In the genomic region with DNA sequence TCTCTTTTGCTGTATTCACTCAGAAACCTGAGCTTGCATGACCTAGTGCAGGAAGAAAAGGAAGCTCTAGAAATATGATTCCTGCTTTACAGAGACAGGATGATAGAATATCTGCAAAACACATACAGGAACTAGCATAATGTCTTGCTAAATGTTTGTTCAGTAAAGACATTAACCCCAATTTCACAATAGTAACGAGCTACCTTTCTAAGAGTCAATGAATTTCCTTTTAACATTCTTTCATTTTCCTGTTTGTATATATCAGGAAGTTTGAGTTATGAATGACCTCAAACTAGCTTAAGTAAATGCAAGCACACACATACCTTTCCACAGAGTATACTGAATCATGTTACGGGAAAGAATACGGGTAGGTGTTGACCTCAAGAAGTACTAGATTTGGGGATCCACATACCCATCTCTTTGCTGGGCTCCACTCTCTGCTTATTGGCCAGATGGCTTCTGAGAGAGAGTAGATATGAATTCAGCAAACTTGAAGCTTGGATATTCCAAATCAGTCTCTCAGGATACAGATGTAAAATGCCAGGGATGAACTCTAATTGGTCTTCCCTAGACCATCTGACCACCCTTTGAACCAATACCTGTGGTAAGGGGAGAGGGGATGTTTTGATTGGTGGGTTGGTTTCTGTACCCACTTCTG, we compare ENCODE assay signal across 1 cellular context.
TF ChIP-seq lines count a peak whose summit lies in the region.

No MANE protein-coding gene starts in this region.

TF ChIP-seq in HepG2, 621 proteins besides CTCF, POLR2A, EP300 and RAD21 (continued from another document and continues in another):
- TF ChIP-seq, protein P1, sequence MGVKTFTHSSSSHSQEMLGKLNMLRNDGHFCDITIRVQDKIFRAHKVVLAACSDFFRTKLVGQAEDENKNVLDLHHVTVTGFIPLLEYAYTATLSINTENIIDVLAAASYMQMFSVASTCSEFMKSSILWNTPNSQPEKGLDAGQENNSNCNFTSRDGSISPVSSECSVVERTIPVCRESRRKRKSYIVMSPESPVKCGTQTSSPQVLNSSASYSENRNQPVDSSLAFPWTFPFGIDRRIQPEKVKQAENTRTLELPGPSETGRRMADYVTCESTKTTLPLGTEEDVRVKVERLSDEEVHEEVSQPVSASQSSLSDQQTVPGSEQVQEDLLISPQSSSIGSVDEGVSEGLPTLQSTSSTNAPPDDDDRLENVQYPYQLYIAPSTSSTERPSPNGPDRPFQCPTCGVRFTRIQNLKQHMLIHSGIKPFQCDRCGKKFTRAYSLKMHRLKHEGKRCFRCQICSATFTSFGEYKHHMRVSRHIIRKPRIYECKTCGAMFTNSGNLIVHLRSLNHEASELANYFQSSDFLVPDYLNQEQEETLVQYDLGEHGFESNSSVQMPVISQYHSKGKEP (CRISPR knock-in tag; IDR thresholded peaks at IDR 0.05) = no peak
- TF ChIP-seq, protein P2, sequence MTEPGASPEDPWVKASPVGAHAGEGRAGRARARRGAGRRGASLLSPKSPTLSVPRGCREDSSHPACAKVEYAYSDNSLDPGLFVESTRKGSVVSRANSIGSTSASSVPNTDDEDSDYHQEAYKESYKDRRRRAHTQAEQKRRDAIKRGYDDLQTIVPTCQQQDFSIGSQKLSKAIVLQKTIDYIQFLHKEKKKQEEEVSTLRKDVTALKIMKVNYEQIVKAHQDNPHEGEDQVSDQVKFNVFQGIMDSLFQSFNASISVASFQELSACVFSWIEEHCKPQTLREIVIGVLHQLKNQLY (CRISPR knock-in tag; IDR thresholded peaks at IDR 0.05) = peak; percentile 55; the same call in 1 of the 2 replicates
- peak; percentile 70 for TF ChIP-seq ZMYM4 (CRISPR knock-in tag; IDR thresholded peaks at IDR 0.05)
- TF ChIP-seq ZNF776 (CRISPR knock-in tag; IDR thresholded peaks at IDR 0.05) = no peak
- TF ChIP-seq, protein P3, sequence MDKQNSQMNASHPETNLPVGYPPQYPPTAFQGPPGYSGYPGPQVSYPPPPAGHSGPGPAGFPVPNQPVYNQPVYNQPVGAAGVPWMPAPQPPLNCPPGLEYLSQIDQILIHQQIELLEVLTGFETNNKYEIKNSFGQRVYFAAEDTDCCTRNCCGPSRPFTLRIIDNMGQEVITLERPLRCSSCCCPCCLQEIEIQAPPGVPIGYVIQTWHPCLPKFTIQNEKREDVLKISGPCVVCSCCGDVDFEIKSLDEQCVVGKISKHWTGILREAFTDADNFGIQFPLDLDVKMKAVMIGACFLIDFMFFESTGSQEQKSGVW (CRISPR knock-in tag; IDR thresholded peaks at IDR 0.05; ENCODE audit: borderline replicate concordance) = no peak
- no peak for TF ChIP-seq ZNF335 (CRISPR knock-in tag; IDR thresholded peaks at IDR 0.05)
- TF ChIP-seq, protein P4, sequence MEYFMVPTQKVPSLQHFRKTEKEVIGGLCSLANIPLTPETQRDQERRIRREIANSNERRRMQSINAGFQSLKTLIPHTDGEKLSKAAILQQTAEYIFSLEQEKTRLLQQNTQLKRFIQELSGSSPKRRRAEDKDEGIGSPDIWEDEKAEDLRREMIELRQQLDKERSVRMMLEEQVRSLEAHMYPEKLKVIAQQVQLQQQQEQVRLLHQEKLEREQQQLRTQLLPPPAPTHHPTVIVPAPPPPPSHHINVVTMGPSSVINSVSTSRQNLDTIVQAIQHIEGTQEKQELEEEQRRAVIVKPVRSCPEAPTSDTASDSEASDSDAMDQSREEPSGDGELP (IDR thresholded peaks at IDR 0.05; ENCODE audit: borderline replicate concordance, low read depth) = no peak; the same call in none of the 2 replicates
- no peak for TF ChIP-seq ESRRA (CRISPR knock-in tag; IDR thresholded peaks at IDR 0.05; ENCODE audit: low read depth)
- peak; percentile 42; the same call in 1 of the 2 replicates for TF ChIP-seq GFI1 (CRISPR knock-in tag; IDR thresholded peaks at IDR 0.05; ENCODE audit: borderline replicate concordance)
- no peak for TF ChIP-seq ZNF138 (CRISPR knock-in tag; IDR thresholded peaks at IDR 0.05; ENCODE audit: low read depth)
- TF ChIP-seq ZNF777 (CRISPR knock-in tag; IDR thresholded peaks at IDR 0.05) = no peak
- peak; percentile 79 for TF ChIP-seq ZNF264 (CRISPR knock-in tag; IDR thresholded peaks at IDR 0.05)
- TF ChIP-seq, protein P5, sequence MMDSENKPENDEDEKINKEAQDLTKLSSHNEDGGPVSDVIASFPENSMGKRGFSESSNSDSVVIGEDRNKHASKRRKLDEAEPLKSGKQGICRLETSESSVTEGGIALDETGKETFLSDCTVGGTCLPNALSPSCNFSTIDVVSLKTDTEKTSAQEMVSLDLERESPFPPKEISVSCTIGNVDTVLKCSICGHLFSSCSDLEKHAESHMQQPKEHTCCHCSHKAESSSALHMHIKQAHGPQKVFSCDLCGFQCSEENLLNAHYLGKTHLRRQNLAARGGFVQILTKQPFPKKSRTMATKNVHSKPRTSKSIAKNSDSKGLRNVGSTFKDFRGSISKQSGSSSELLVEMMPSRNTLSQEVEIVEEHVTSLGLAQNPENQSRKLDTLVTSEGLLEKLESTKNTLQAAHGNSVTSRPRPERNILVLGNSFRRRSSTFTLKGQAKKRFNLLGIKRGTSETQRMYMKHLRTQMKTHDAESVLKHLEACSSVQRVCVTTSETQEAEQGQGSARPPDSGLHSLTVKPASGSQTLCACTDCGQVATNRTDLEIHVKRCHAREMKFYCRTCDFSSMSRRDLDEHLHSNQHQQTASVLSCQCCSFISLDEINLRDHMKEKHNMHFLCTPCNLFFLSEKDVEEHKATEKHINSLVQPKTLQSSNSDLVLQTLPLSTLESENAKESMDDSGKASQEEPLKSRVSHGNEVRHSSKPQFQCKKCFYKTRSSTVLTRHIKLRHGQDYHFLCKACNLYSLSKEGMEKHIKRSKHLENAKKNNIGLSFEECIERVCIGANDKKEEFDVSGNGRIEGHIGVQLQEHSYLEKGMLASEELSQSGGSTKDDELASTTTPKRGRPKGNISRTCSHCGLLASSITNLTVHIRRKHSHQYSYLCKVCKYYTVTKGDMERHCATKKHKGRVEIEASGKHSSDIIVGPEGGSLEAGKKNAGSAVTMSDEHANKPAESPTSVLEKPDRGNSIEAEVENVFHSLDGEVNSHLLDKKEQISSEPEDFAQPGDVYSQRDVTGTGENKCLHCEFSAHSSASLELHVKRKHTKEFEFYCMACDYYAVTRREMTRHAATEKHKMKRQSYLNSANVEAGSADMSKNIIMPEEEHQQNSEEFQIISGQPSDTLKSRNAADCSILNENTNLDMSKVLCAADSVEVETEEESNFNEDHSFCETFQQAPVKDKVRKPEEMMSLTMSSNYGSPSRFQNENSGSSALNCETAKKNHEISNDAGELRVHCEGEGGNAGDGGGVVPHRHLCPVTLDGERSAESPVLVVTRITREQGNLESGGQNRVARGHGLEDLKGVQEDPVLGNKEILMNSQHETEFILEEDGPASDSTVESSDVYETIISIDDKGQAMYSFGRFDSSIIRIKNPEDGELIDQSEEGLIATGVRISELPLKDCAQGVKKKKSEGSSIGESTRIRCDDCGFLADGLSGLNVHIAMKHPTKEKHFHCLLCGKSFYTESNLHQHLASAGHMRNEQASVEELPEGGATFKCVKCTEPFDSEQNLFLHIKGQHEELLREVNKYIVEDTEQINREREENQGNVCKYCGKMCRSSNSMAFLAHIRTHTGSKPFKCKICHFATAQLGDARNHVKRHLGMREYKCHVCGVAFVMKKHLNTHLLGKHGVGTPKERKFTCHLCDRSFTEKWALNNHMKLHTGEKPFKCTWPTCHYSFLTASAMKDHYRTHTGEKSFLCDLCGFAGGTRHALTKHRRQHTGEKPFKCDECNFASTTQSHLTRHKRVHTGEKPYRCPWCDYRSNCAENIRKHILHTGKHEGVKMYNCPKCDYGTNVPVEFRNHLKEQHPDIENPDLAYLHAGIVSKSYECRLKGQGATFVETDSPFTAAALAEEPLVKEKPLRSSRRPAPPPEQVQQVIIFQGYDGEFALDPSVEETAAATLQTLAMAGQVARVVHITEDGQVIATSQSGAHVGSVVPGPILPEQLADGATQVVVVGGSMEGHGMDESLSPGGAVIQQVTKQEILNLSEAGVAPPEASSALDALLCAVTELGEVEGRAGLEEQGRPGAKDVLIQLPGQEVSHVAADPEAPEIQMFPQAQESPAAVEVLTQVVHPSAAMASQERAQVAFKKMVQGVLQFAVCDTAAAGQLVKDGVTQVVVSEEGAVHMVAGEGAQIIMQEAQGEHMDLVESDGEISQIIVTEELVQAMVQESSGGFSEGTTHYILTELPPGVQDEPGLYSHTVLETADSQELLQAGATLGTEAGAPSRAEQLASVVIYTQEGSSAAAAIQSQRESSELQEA (CRISPR knock-in tag; IDR thresholded peaks at IDR 0.05; ENCODE audit: not compliant biosample characterization) = no peak
- no peak for TF ChIP-seq SAFB2 (CRISPR knock-in tag; IDR thresholded peaks at IDR 0.05; ENCODE audit: borderline replicate concordance, low read depth)
- TF ChIP-seq FOXK1 (CRISPR knock-in tag; IDR thresholded peaks at IDR 0.05; ENCODE audit: borderline replicate concordance, low read depth) = no peak
- TF ChIP-seq ZNF235 (CRISPR knock-in tag; IDR thresholded peaks at IDR 0.05; ENCODE audit: borderline replicate concordance) = no peak
- TF ChIP-seq, protein P6, sequence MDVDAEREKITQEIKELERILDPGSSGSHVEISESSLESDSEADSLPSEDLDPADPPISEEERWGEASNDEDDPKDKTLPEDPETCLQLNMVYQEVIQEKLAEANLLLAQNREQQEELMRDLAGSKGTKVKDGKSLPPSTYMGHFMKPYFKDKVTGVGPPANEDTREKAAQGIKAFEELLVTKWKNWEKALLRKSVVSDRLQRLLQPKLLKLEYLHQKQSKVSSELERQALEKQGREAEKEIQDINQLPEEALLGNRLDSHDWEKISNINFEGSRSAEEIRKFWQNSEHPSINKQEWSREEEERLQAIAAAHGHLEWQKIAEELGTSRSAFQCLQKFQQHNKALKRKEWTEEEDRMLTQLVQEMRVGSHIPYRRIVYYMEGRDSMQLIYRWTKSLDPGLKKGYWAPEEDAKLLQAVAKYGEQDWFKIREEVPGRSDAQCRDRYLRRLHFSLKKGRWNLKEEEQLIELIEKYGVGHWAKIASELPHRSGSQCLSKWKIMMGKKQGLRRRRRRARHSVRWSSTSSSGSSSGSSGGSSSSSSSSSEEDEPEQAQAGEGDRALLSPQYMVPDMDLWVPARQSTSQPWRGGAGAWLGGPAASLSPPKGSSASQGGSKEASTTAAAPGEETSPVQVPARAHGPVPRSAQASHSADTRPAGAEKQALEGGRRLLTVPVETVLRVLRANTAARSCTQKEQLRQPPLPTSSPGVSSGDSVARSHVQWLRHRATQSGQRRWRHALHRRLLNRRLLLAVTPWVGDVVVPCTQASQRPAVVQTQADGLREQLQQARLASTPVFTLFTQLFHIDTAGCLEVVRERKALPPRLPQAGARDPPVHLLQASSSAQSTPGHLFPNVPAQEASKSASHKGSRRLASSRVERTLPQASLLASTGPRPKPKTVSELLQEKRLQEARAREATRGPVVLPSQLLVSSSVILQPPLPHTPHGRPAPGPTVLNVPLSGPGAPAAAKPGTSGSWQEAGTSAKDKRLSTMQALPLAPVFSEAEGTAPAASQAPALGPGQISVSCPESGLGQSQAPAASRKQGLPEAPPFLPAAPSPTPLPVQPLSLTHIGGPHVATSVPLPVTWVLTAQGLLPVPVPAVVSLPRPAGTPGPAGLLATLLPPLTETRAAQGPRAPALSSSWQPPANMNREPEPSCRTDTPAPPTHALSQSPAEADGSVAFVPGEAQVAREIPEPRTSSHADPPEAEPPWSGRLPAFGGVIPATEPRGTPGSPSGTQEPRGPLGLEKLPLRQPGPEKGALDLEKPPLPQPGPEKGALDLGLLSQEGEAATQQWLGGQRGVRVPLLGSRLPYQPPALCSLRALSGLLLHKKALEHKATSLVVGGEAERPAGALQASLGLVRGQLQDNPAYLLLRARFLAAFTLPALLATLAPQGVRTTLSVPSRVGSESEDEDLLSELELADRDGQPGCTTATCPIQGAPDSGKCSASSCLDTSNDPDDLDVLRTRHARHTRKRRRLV (CRISPR knock-in tag; IDR thresholded peaks at IDR 0.05) = no peak
- TF ChIP-seq CBX5 (CRISPR knock-in tag; IDR thresholded peaks at IDR 0.05; ENCODE audit: borderline replicate concordance) = no peak
- TF ChIP-seq, protein P7, sequence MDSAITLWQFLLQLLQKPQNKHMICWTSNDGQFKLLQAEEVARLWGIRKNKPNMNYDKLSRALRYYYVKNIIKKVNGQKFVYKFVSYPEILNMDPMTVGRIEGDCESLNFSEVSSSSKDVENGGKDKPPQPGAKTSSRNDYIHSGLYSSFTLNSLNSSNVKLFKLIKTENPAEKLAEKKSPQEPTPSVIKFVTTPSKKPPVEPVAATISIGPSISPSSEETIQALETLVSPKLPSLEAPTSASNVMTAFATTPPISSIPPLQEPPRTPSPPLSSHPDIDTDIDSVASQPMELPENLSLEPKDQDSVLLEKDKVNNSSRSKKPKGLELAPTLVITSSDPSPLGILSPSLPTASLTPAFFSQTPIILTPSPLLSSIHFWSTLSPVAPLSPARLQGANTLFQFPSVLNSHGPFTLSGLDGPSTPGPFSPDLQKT (CRISPR knock-in tag; IDR thresholded peaks at IDR 0.05; ENCODE audit: borderline replicate concordance) = no peak
- TF ChIP-seq ZNF205 (CRISPR knock-in tag; IDR thresholded peaks at IDR 0.05) = peak; percentile 68; the same call in 1 of the 2 replicates
- 0 out of 2 replicates have a peak, but pooled peaks have one; percentile 27 for TF ChIP-seq FOXA1 (IDR thresholded peaks at IDR 0.05)
- TF ChIP-seq FOXA1 (CRISPR knock-in tag; IDR thresholded peaks at IDR 0.05) = peak; percentile 71
- TF ChIP-seq, protein P8, sequence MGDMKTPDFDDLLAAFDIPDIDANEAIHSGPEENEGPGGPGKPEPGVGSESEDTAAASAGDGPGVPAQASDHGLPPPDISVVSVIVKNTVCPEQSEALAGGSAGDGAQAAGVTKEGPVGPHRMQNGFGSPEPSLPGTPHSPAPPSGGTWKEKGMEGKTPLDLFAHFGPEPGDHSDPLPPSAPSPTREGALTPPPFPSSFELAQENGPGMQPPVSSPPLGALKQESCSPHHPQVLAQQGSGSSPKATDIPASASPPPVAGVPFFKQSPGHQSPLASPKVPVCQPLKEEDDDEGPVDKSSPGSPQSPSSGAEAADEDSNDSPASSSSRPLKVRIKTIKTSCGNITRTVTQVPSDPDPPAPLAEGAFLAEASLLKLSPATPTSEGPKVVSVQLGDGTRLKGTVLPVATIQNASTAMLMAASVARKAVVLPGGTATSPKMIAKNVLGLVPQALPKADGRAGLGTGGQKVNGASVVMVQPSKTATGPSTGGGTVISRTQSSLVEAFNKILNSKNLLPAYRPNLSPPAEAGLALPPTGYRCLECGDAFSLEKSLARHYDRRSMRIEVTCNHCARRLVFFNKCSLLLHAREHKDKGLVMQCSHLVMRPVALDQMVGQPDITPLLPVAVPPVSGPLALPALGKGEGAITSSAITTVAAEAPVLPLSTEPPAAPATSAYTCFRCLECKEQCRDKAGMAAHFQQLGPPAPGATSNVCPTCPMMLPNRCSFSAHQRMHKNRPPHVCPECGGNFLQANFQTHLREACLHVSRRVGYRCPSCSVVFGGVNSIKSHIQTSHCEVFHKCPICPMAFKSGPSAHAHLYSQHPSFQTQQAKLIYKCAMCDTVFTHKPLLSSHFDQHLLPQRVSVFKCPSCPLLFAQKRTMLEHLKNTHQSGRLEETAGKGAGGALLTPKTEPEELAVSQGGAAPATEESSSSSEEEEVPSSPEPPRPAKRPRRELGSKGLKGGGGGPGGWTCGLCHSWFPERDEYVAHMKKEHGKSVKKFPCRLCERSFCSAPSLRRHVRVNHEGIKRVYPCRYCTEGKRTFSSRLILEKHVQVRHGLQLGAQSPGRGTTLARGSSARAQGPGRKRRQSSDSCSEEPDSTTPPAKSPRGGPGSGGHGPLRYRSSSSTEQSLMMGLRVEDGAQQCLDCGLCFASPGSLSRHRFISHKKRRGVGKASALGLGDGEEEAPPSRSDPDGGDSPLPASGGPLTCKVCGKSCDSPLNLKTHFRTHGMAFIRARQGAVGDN (CRISPR knock-in tag; IDR thresholded peaks at IDR 0.05) = no peak
- TF ChIP-seq SMARCE1 (IDR thresholded peaks at IDR 0.05; ENCODE audit: borderline replicate concordance) = no peak
